Comparison of ENCODE assay signal across 31 cellular contexts in the genomic region with DNA sequence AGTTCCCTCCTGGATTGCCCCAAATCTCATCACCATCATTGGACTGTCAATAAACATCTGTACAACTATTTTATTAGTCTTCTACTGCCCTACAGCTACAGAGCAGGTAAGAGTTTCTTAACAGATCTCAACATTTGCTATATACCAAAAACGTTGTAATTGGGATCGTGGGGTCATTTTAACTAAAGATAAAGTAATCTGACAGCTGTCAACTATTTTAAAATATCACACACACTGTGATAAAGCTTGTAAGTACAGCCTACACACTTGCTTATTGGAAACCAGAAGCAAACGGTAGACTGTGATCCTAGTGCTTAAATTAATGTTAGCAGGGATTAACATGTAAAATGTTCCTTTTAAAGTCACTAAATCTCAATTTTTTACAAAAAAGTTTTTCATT.
"Had no signal": no experiment of that assay in that cellular context is flagged by ENCODE, and none has a peak within 500 bp of the region (broad histone marks: within the 10 kb centered on the region; RNA-seq: fewer than 3 reads in every experiment).

No MANE protein-coding gene starts in this region.

- H3K27ac ChIP-seq: ascending aorta, body of pancreas had no signal

- H3K27me3 ChIP-seq: ascending aorta, body of pancreas had no signal

- DNase-seq: activated B cell treated with CpG ODN at 0.5 μM for 24 hours; activated CD4-positive, alpha-beta memory T cell treated with anti-CD3 and anti-CD28 coated beads for 36 hours; activated CD4-positive, alpha-beta T cell treated with anti-CD3 and anti-CD28 coated beads for 1 hour; activated CD4-positive, alpha-beta T cell treated with anti-CD3 and anti-CD28 coated beads, Interleukin-2, amount 10 ng/mL, durations not matched to agents 7 days and 5 days; activated CD8-positive, alpha-beta memory T cell treated with anti-CD3 and anti-CD28 coated beads for 24 hours; activated gamma-delta T cell treated with Interleukin-2 at 50 U/mL for 16 hours; activated naive CD4-positive, alpha-beta T cell treated with anti-CD3 and anti-CD28 coated beads, Interleukin-2, amount 10 ng/mL, durations not matched to agents 7 days and 5 days; activated T-cell treated with anti-CD3 and anti-CD28 coated beads, Interleukin-2, amount 50 U/mL, for 72 hours; amniotic stem cell; body of pancreas; IMR-90; KG1; MM.1S; NCI-H1105; NCI-H1436; NCI-H1694 treated with DMSO at 0.1 percent for 48 hours; NCI-H2029 treated with DMSO at 0.1 percent for 48 hours; NCI-H345; NCI-H510A; NCI-H526 treated with DMSO at 0.1 percent for 48 hours; PC-3; SHP77 treated with DMSO at 0.1 percent for 48 hours; T-cell; T-helper 2 cell; T1000 had no signal

- H3K4me1 ChIP-seq: ascending aorta had no signal

- H3K4me3 ChIP-seq: ascending aorta, body of pancreas had no signal

- ATAC-seq: activated T-cell treated with anti-CD3 and anti-CD28 coated beads, Interleukin-2, amount 50 U/mL, for 72 hours; body of pancreas; PC-3; T-cell had no signal

- H3K9me3 ChIP-seq: ascending aorta, body of pancreas had no signal

- FAIRE-seq: bronchial epithelial cell, RCC 7860, TTC549 had no signal

- H3K27ac Mint-ChIP-seq: activated CD4-positive, alpha-beta memory T cell treated with anti-CD3 and anti-CD28 coated beads for 36 hours; activated CD4-positive, alpha-beta T cell treated with anti-CD3 and anti-CD28 coated beads, Interleukin-2, amount 10 ng/mL, durations not matched to agents 7 days and 5 days; activated naive CD4-positive, alpha-beta T cell treated with anti-CD3 and anti-CD28 coated beads, Interleukin-2, amount 10 ng/mL, durations not matched to agents 7 days and 5 days; activated T-helper 2 cell treated with anti-CD3 and anti-CD28 coated beads, Interferon-gamma antibody, Interleukin-2, Interleukin-4, amounts not matched to agents 10 μg/mL and 5 μg/mL and 100 μg/mL, durations not matched to agents 14 hours and 24 hours and 36 hours had no signal

- H3K9me3 Mint-ChIP-seq: activated B cell treated with CpG ODN at 0.5 μM for 24 hours; activated CD4-positive, alpha-beta memory T cell treated with anti-CD3 and anti-CD28 coated beads for 36 hours; activated CD4-positive, alpha-beta T cell treated with anti-CD3 and anti-CD28 coated beads, Interleukin-2, amount 10 ng/mL, durations not matched to agents 7 days and 5 days; activated naive CD4-positive, alpha-beta T cell treated with anti-CD3 and anti-CD28 coated beads, Interleukin-2, amount 10 ng/mL, durations not matched to agents 7 days and 5 days; activated T-cell treated with anti-CD3 and anti-CD28 coated beads, Interleukin-2, amount 50 U/mL, for 72 hours; activated T-helper 2 cell treated with anti-CD3 and anti-CD28 coated beads, Interferon-gamma antibody, Interleukin-2, Interleukin-4, amounts not matched to agents 10 μg/mL and 5 μg/mL and 100 μg/mL, durations not matched to agents 14 hours and 24 hours and 36 hours; central memory CD8-positive, alpha-beta T cell; T-cell had no signal

- H3K27me3 Mint-ChIP-seq: activated B cell treated with CpG ODN at 0.5 μM for 24 hours; activated CD4-positive, alpha-beta memory T cell treated with anti-CD3 and anti-CD28 coated beads for 36 hours; activated CD4-positive, alpha-beta T cell treated with anti-CD3 and anti-CD28 coated beads, Interleukin-2, amount 10 ng/mL, durations not matched to agents 7 days and 5 days; activated naive CD4-positive, alpha-beta T cell treated with anti-CD3 and anti-CD28 coated beads, Interleukin-2, amount 10 ng/mL, durations not matched to agents 7 days and 5 days; central memory CD8-positive, alpha-beta T cell; T-cell had no signal

- H3K4me3 Mint-ChIP-seq: activated CD4-positive, alpha-beta memory T cell treated with anti-CD3 and anti-CD28 coated beads for 36 hours; activated CD4-positive, alpha-beta T cell treated with anti-CD3 and anti-CD28 coated beads, Interleukin-2, amount 10 ng/mL, durations not matched to agents 7 days and 5 days; activated naive CD4-positive, alpha-beta T cell treated with anti-CD3 and anti-CD28 coated beads, Interleukin-2, amount 10 ng/mL, durations not matched to agents 7 days and 5 days; central memory CD8-positive, alpha-beta T cell; T-cell had no signal
